ENCODE assay signal across 9 cellular contexts in genomic region chr2:33134086-33134763, GRCh38.
DNase-seq lines count a peak whose midpoint lies in the region; ATAC-seq, FAIRE-seq and TF ChIP-seq lines count a peak whose summit lies in the region.
"Had no signal": no experiment of that assay in that cellular context is flagged by ENCODE, and none has a peak within 500 bp of the region (broad histone marks: within the 10 kb centered on the region; RNA-seq: fewer than 3 reads in every experiment).

No MANE protein-coding gene starts in this region.

- H3K4me1 Mint-ChIP-seq in astrocyte (ENCODE audit: low read depth, unreplicated experiment): peaks cover 51% of the 10 kb centered on the region

- H3K9me3 Mint-ChIP-seq in astrocyte (ENCODE audit: unreplicated experiment): no peaks in the 10 kb centered on the region

- dilution Hi-C loops in keratinocyte (cut with MboI; ENCODE audit: extremely low pct_ligation_motif_present, low sequenced_read_pairs): no loop called here

- H3K9ac ChIP-seq in astrocyte (ENCODE audit: low read length) (peak overlapping the region; percentile 95), keratinocyte (ENCODE audit: control insufficient read depth, extremely low read depth, insufficient read depth, low read length) (no peak overlapping the region)

- peak overlapping the region; percentile 74 for H3K4me3 Mint-ChIP-seq in astrocyte (ENCODE audit: unreplicated experiment)

- peak overlapping the region; percentile 89 for H3K27ac ChIP-seq in astrocyte (ENCODE audit: low read depth, low read length)
- H3K27ac ChIP-seq in keratinocyte (ENCODE audit: control insufficient read depth, insufficient read depth, low read length): no peak overlapping the region
- H3K27ac ChIP-seq: 22Rv1 had no signal

- H3K79me2 ChIP-seq in astrocyte (ENCODE audit: insufficient read depth, low read length): peaks cover 38% of the 10 kb centered on the region
- no peaks in the 10 kb centered on the region for H3K79me2 ChIP-seq in keratinocyte (ENCODE audit: control insufficient read depth, insufficient read depth, low read length)

- peak overlapping the region; percentile 90 for H3K4me3 ChIP-seq in astrocyte (ENCODE audit: insufficient read depth, low read depth, low read length)
- no peak overlapping the region for H3K4me3 ChIP-seq in keratinocyte (ENCODE audit: control insufficient read depth in 2 of 3, extremely low read depth in 1 of 3, insufficient read depth in 2 of 3, low read depth in 1 of 3, low read length in 3 of 3)

- H3K9me1 ChIP-seq in keratinocyte (ENCODE audit: control insufficient read depth, extremely low read depth, insufficient read depth, low read length): no peaks in the 10 kb centered on the region

- H3K4me1 ChIP-seq in astrocyte (ENCODE audit: insufficient read depth, low read length) (peaks cover 35% of the 10 kb centered on the region), keratinocyte (ENCODE audit: control insufficient read depth, extremely low read depth, insufficient read depth, low read length) (peaks cover 38% of the 10 kb centered on the region)

- no peaks in the 10 kb centered on the region for H3K36me3 Mint-ChIP-seq in astrocyte (ENCODE audit: low read depth, unreplicated experiment)

- H3K27me3 ChIP-seq in astrocyte (ENCODE audit: insufficient read depth, low read length) (no peaks in the 10 kb centered on the region), keratinocyte (ENCODE audit: control insufficient read depth, extremely low read depth, insufficient read depth, low read length) (no peaks in the 10 kb centered on the region)

- H3K27ac Mint-ChIP-seq in astrocyte (ENCODE audit: unreplicated experiment): peak overlapping the region; percentile 70

- no peaks in the 10 kb centered on the region for H3K27me3 Mint-ChIP-seq in astrocyte (ENCODE audit: low read depth, unreplicated experiment)

- no peak overlapping the region for H2AFZ ChIP-seq in astrocyte (ENCODE audit: low read depth, low read length)
- H2AFZ ChIP-seq in keratinocyte (ENCODE audit: control insufficient read depth, low read length): no peak overlapping the region

- no peaks in the 10 kb centered on the region for H3K9me3 ChIP-seq in astrocyte (ENCODE audit: insufficient read depth, low read depth, low read length)
- H3K9me3 ChIP-seq in keratinocyte (ENCODE audit: control insufficient read depth, low read depth, low read length): no peaks in the 10 kb centered on the region

- H3K4me2 ChIP-seq in astrocyte (ENCODE audit: low read length): peak overlapping the region; percentile 83
- H3K4me2 ChIP-seq in keratinocyte (ENCODE audit: control insufficient read depth, extremely low read depth, insufficient read depth, low read depth, low read length): peak overlapping the region; percentile 58

- DNase-seq in NCI-H345 (lab: John Stamatoyannopoulos, UW) (peak; percentile 54), NCI-H345 treated with DMSO at 0.1 percent for 48 hours (lab: John Stamatoyannopoulos, UW; ENCODE audit: unreplicated experiment) (no peak), astrocyte (ENCODE audit: low read depth) (peak; percentile 100), keratinocyte (ENCODE audit: low read depth, low spot score) (no peak), stromal cell of bone marrow (ENCODE audit: low read depth) (peak; percentile 98), HuH-7 (ENCODE audit: low spot score) (no peak)

- no peak for ATAC-seq in HG03108 (IDR thresholded peaks at IDR 0.05; ENCODE audit: unreplicated experiment)
- no peak for ATAC-seq in GM21576 (IDR thresholded peaks at IDR 0.05; ENCODE audit: unreplicated experiment)

- FAIRE-seq in astrocyte (lab: Jason Lieb, UNC) (peak; percentile 99), keratinocyte (lab: Jason Lieb, UNC) (peak; percentile 95)

- H4K20me1 ChIP-seq in astrocyte (ENCODE audit: insufficient read depth, low read length) (peaks cover 11% of the 10 kb centered on the region), keratinocyte (ENCODE audit: control insufficient read depth, extremely low read depth, insufficient read depth, low read length) (no peaks in the 10 kb centered on the region)

- H3K36me3 ChIP-seq in astrocyte (ENCODE audit: insufficient read depth, low read length) (no peaks in the 10 kb centered on the region), keratinocyte (ENCODE audit: control insufficient read depth in 2 of 2, extremely low read depth in 1 of 2, insufficient read depth in 2 of 2, low read length in 2 of 2) (no peaks in the 10 kb centered on the region)

- TF ChIP-seq CTCF in astrocyte (IDR thresholded peaks at IDR 0.05; ENCODE audit: insufficient read depth, low read depth, low read length): peak; percentile 36
- peak in 2 of 3 experiments; percentile 16 to 35 for TF ChIP-seq CTCF in keratinocyte (optimal IDR thresholded peaks at IDR 0.05 in 1 of 3, IDR thresholded peaks at IDR 0.05 in 1 of 3, conservative IDR thresholded peaks at IDR 0.05 in 1 of 3; ENCODE audit: extremely low read depth in 1 of 3, insufficient read depth in 2 of 3, low read length in 3 of 3)

Comparison
In these comparisons a context has a peak if more than half of its experiments do, and no peak if none do; other contexts are left out.
1. DNase-seq: peak in NCI-H345 (single experiment), astrocyte (single experiment) and stromal cell of bone marrow (single experiment); none in NCI-H345 treated with DMSO at 0.1 percent for 48 hours (single experiment), keratinocyte (single experiment) and HuH-7 (single experiment).